Comparison of ENCODE assay signal across 26 cellular contexts in the genomic region with DNA sequence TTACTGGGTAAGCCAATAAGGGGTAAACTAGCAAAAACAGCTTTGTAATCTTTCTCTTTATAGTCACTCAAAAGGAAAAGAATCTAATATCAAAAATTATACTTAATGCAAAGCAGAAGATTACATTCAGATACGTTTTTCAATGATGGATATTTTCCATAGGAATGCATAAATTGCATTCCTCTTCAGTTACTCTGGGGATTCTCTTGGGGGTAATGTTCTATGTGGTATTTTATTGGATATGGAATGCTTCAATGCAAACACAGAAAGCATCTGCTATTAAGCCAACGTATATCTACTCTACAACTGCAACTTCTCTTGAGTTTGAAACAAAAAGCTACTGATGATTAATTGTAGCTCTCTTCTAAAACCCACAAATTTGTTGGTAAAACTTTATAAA.
"Had no signal": no experiment of that assay in that cellular context is flagged by ENCODE, and none has a peak within 500 bp of the region (broad histone marks: within the 10 kb centered on the region; RNA-seq: fewer than 3 reads in every experiment).

No MANE protein-coding gene starts in this region.

- H3K27ac Mint-ChIP-seq: activated CD4-positive, alpha-beta T cell treated with anti-CD3 and anti-CD28 coated beads, Interleukin-2, amount 10 ng/mL, durations not matched to agents 24 days and 14 days; activated CD8-positive, alpha-beta memory T cell treated with anti-CD3 and anti-CD28 coated beads, Interleukin-2, amount 10 ng/mL, durations not matched to agents 7 days and 5 days; activated naive CD4-positive, alpha-beta T cell treated with anti-CD3 and anti-CD28 coated beads for 36 hours; activated naive CD8-positive, alpha-beta T cell; T-helper 1 cell treated with Interleukin-12 subunit alpha and Interleukin-12 subunit beta and Interleukin-4 antibody, amounts not matched to agents 30 μg/mL and 1 μg/mL, for 36 hours had no signal

- H3K27me3 ChIP-seq: adrenal gland, body of pancreas had no signal

- DNase-seq: activated CD4-positive, alpha-beta T cell treated with anti-CD3 and anti-CD28 coated beads, Interleukin-2, amount 10 ng/mL, durations not matched to agents 24 days and 14 days; activated CD4-positive, alpha-beta T cell treated with anti-CD3 and anti-CD28 coated beads, Interleukin-2, amount 50 U/mL, for 48 hours; activated CD8-positive, alpha-beta memory T cell treated with anti-CD3 and anti-CD28 coated beads, Interleukin-2, amount 10 ng/mL, durations not matched to agents 7 days and 5 days; activated gamma-delta T cell; activated naive CD4-positive, alpha-beta T cell treated with anti-CD3 and anti-CD28 coated beads for 36 hours; activated T-cell treated with anti-CD3 and anti-CD28 coated beads, Interleukin-2, amount 50 U/mL, for 4 hours; adrenal gland; aorta; body of pancreas; Karpas-422; MM.1S; NCI-H1105; NCI-H1436 treated with DMSO at 0.1 percent for 48 hours; NCI-H187; NCI-H2081; NCI-H510A treated with DMSO at 0.1 percent for 48 hours; NCI-H69; NK-92 treated with Interleukin-12 subunit alpha and Interleukin-12 subunit beta, amount 100 ng/mL, for 24 hours; OCI-M1; RPMI8226 had no signal

- H3K4me3 ChIP-seq: adrenal gland, body of pancreas had no signal

- ATAC-seq: activated CD4-positive, CD25-positive, alpha-beta regulatory T cell treated with anti-CD3 and anti-CD28 coated beads, Interleukin-2, amount 50 U/mL, for 24 hours; activated CD8-positive, alpha-beta memory T cell treated with anti-CD3 and anti-CD28 coated beads, Interleukin-2, amount 10 ng/mL, durations not matched to agents 7 days and 5 days; activated T-cell treated with anti-CD3 and anti-CD28 coated beads, Interleukin-2, amount 50 U/mL, for 4 hours; body of pancreas; Panc1; Right ventricle myocardium inferior had no signal

- H3K4me1 ChIP-seq: adrenal gland, body of pancreas had no signal

- H3K27me3 Mint-ChIP-seq: activated naive CD8-positive, alpha-beta T cell; central memory CD8-positive, alpha-beta T cell had no signal

- H3K27ac ChIP-seq: adrenal gland, body of pancreas had no signal

- H3K4me1 Mint-ChIP-seq: activated CD4-positive, alpha-beta T cell treated with anti-CD3 and anti-CD28 coated beads, Interleukin-2, amount 10 ng/mL, durations not matched to agents 24 days and 14 days; activated CD8-positive, alpha-beta memory T cell treated with anti-CD3 and anti-CD28 coated beads, Interleukin-2, amount 10 ng/mL, durations not matched to agents 7 days and 5 days; central memory CD8-positive, alpha-beta T cell had no signal

- H3K36me3 ChIP-seq: adrenal gland had no signal

- H3K9me3 Mint-ChIP-seq: activated CD4-positive, alpha-beta T cell treated with anti-CD3 and anti-CD28 coated beads, Interleukin-2, amount 10 ng/mL, durations not matched to agents 24 days and 14 days; activated naive CD4-positive, alpha-beta T cell treated with anti-CD3 and anti-CD28 coated beads for 36 hours; activated T-cell treated with anti-CD3 and anti-CD28 coated beads, Interleukin-2, amount 50 U/mL, for 4 hours; central memory CD8-positive, alpha-beta T cell; T-helper 1 cell treated with Interleukin-12 subunit alpha and Interleukin-12 subunit beta and Interleukin-4 antibody, amounts not matched to agents 30 μg/mL and 1 μg/mL, for 36 hours had no signal

- H3K36me3 Mint-ChIP-seq: activated CD8-positive, alpha-beta memory T cell treated with anti-CD3 and anti-CD28 coated beads, Interleukin-2, amount 10 ng/mL, durations not matched to agents 7 days and 5 days; activated naive CD8-positive, alpha-beta T cell had no signal

- H3K4me3 Mint-ChIP-seq: activated CD4-positive, alpha-beta T cell treated with anti-CD3 and anti-CD28 coated beads, Interleukin-2, amount 10 ng/mL, durations not matched to agents 24 days and 14 days; activated CD8-positive, alpha-beta memory T cell treated with anti-CD3 and anti-CD28 coated beads, Interleukin-2, amount 10 ng/mL, durations not matched to agents 7 days and 5 days; activated naive CD4-positive, alpha-beta T cell treated with anti-CD3 and anti-CD28 coated beads for 36 hours; activated naive CD8-positive, alpha-beta T cell; activated T-cell treated with anti-CD3 and anti-CD28 coated beads, Interleukin-2, amount 50 U/mL, for 4 hours; central memory CD8-positive, alpha-beta T cell; T-helper 1 cell treated with Interleukin-12 subunit alpha and Interleukin-12 subunit beta and Interleukin-4 antibody, amounts not matched to agents 30 μg/mL and 1 μg/mL, for 36 hours had no signal

- H3K9me3 ChIP-seq: adrenal gland, body of pancreas had no signal
